ENCODE assay signal across 28 cellular contexts in the genomic region with DNA sequence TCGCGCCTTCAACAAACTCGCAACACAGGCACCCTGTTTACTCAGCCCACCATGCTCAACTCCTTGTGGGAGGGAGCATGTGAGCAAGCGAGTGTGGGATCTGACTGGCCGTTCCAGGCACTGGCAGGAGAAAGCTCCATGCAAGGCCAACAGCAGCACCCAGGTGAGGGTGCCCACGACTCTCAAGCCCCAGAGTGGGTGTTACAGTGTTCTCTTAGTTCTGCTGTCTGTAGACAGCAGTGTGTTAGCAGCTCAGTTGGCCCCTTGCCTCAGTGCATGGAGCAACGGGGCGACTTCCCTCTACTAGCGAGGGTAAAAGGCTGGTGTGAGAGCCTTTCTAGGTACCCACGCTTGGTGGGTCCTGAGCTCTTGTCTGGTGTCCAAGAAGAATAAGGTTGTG.
"Had no signal": no experiment of that assay in that cellular context is flagged by ENCODE, and none has a peak within 500 bp of the region (broad histone marks: within the 10 kb centered on the region; RNA-seq: fewer than 3 reads in every experiment).

No MANE protein-coding gene starts in this region.

- H3K4me3 ChIP-seq: left ventricle myocardium inferior, lung, mucosa of descending colon, neural progenitor cell, ovary, right atrium auricular region, right lobe of liver, smooth muscle cell, stomach, testis, thyroid gland, transverse colon, upper lobe of left lung, vagina had no signal

- H3K9me3 ChIP-seq: left ventricle myocardium inferior, mucosa of descending colon, ovary, right atrium auricular region, right lobe of liver, stomach, testis, thyroid gland, transverse colon, upper lobe of left lung, vagina had no signal

- H3K4me1 ChIP-seq: left ventricle myocardium inferior, right atrium auricular region, right lobe of liver, stomach, testis, thyroid gland, transverse colon, upper lobe of left lung, vagina had no signal

- H3K9me3 Mint-ChIP-seq: immature natural killer cell, memory B cell had no signal

- ATAC-seq: mucosa of descending colon; naive thymus-derived CD4-positive, alpha-beta T cell; right lobe of liver; stimulated activated naive B cell treated with anti-CD40 and anti-IgM and Interleukin-4, amounts not matched to agents 10 μg/mL and 1 μg/mL and 100 μg/mL, for 72 hours; stimulated activated naive CD8-positive, alpha-beta T cell treated with anti-CD3 and anti-CD28 coated beads, Interleukin-15, Interleukin-2, amounts not matched to agents 100 U/mL and 50 U/mL, for 24 hours had no signal

- H3K27me3 ChIP-seq: neural progenitor cell, ovary, right atrium auricular region, right lobe of liver, stomach, testis, thyroid gland, transverse colon, upper lobe of left lung, vagina had no signal

- H2AFZ ChIP-seq: neural progenitor cell had no signal

- H3K27ac Mint-ChIP-seq: immature natural killer cell; memory B cell; naive thymus-derived CD4-positive, alpha-beta T cell; nephron; neural progenitor cell; progenitor cell of endocrine pancreas; stimulated activated naive B cell treated with anti-CD40 and anti-IgM and Interleukin-4, amounts not matched to agents 10 μg/mL and 1 μg/mL and 100 μg/mL, for 72 hours had no signal

- H3K9ac ChIP-seq: neural progenitor cell had no signal

- DNase-seq: hypothalamus; immature natural killer cell; left ventricle myocardium inferior; midbrain; mucosa of descending colon; naive thymus-derived CD4-positive, alpha-beta T cell; ovary; right lobe of liver; stimulated activated CD4-positive, alpha-beta T cell treated with anti-CD3 and anti-CD28 coated beads, Interleukin-12 subunit alpha, Interleukin-12 subunit beta, amount 100 ng/mL, for 4 hours; stimulated activated CD4-positive, alpha-beta T cell treated with anti-CD3 and anti-CD28 coated beads, Interleukin-15, amount 100 ng/mL, for 24 hours; stimulated activated CD4-positive, alpha-beta T cell treated with anti-CD3 and anti-CD28 coated beads, Interleukin-2, amount 100 ng/mL, for 24 hours; stimulated activated CD4-positive, alpha-beta T cell treated with anti-CD3 and anti-CD28 coated beads, Interleukin-4, amount 100 ng/mL, for 1 hour; stimulated activated naive B cell treated with anti-CD40 and anti-IgM and Interleukin-4, amounts not matched to agents 10 μg/mL and 1 μg/mL and 100 μg/mL, for 72 hours; stimulated activated naive CD8-positive, alpha-beta T cell treated with anti-CD3 and anti-CD28 coated beads, Interleukin-15, Interleukin-2, amounts not matched to agents 100 U/mL and 50 U/mL, for 24 hours; stomach; testis; thyroid gland; transverse colon had no signal

- H3K36me3 ChIP-seq: left ventricle myocardium inferior, neural progenitor cell, ovary, right atrium auricular region, right lobe of liver, stomach, thyroid gland, transverse colon, upper lobe of left lung, vagina had no signal

- H3K27ac ChIP-seq: left ventricle myocardium inferior, neural progenitor cell, ovary, right atrium auricular region, right lobe of liver, stomach, testis, thyroid gland, transverse colon, upper lobe of left lung, vagina had no signal

- H3K4me2 ChIP-seq: neural progenitor cell, smooth muscle cell had no signal

- H3K4me3 Mint-ChIP-seq: immature natural killer cell; memory B cell; naive thymus-derived CD4-positive, alpha-beta T cell; nephron; neural progenitor cell; stimulated activated naive B cell treated with anti-CD40 and anti-IgM and Interleukin-4, amounts not matched to agents 10 μg/mL and 1 μg/mL and 100 μg/mL, for 72 hours had no signal

- H3K27me3 Mint-ChIP-seq: memory B cell; naive thymus-derived CD4-positive, alpha-beta T cell; progenitor cell of endocrine pancreas; stimulated activated naive B cell treated with anti-CD40 and anti-IgM and Interleukin-4, amounts not matched to agents 10 μg/mL and 1 μg/mL and 100 μg/mL, for 72 hours had no signal

- H3K4me1 Mint-ChIP-seq: immature natural killer cell; memory B cell; naive thymus-derived CD4-positive, alpha-beta T cell; nephron; stimulated activated naive B cell treated with anti-CD40 and anti-IgM and Interleukin-4, amounts not matched to agents 10 μg/mL and 1 μg/mL and 100 μg/mL, for 72 hours had no signal

- FAIRE-seq: islet of Langerhans had no signal
